1 cellular context compared by ENCODE assay signal in genomic region chr22:36430863-36431262, GRCh38.
TF ChIP-seq lines count a peak whose summit lies in the region.

No MANE protein-coding gene starts in this region.

TF ChIP-seq in endothelial cell of umbilical vein, 7 proteins besides CTCF, POLR2A, EP300 and RAD21:
- no peak for TF ChIP-seq POLR2AphosphoS5 (IDR thresholded peaks at IDR 0.05; ENCODE audit: insufficient read depth, low read depth, low read length)
- no peak for TF ChIP-seq MYC (IDR thresholded peaks at IDR 0.05; ENCODE audit: low read depth, low read length)
- peak; percentile 40 for TF ChIP-seq FOS (IDR thresholded peaks at IDR 0.05; ENCODE audit: borderline replicate concordance, insufficient read depth, low read length)
- TF ChIP-seq MAX (IDR thresholded peaks at IDR 0.05; ENCODE audit: insufficient read depth, insufficient read length): no peak
- no peak for TF ChIP-seq EZH2 (IDR thresholded peaks at IDR 0.05; ENCODE audit: borderline replicate concordance, low read depth, low read length, severe bottlenecking)
- no peak for TF ChIP-seq GATA2 (IDR thresholded peaks at IDR 0.05; ENCODE audit: insufficient read depth, insufficient read length, low read depth, low read length)
- TF ChIP-seq JUN (IDR thresholded peaks at IDR 0.05; ENCODE audit: borderline replicate concordance, insufficient read depth, insufficient read length, low read depth): peak; percentile 70
